Comparison of ENCODE assay signal across 1 cellular context in the genomic region with DNA sequence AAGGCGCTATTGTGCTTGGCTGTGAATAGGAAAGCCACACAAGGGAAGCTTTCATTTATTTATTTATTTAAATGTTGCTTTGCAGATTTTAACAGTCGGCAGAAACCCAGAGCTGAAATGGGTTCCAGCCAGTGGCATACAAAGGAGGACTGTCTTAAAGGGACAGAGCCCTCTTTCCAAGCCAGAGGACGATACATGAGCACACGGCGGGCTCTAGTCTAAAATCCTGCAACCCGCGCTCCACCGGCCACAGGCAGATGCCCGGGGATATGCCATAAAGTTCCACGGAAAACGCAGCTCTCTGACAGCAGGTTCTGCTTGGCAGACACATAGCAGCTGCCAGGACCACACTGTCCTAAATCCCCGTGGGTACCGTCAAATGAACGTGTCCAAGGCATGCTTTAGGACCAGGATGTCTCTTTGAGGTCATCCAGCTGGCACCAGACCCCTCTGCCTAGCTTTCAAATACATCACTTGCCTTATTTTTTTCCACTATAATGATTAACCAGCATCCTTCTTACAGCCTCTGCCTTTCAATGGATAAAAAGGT.
TF ChIP-seq lines count a peak whose summit lies in the region.

No MANE protein-coding gene starts in this region.

TF ChIP-seq in H1, 55 proteins besides CTCF, POLR2A, EP300 and RAD21 (continued from another document):
- no peak for TF ChIP-seq JUN (IDR thresholded peaks at IDR 0.05; ENCODE audit: low read depth, low read length)
- TF ChIP-seq HDAC2 (IDR thresholded peaks at IDR 0.05; ENCODE audit: borderline replicate concordance in 1 of 2, low read depth in 2 of 2, low read length in 2 of 2): no peak
- TF ChIP-seq ATF3 (IDR thresholded peaks at IDR 0.05; ENCODE audit: insufficient read depth, low read depth, low read length): no peak
